In genomic region chrX:31909850-31910547, GRCh38 we compare ENCODE assay signal across 24 cellular contexts.
"Had no signal": no experiment of that assay in that cellular context is flagged by ENCODE, and none has a peak within 500 bp of the region (broad histone marks: within the 10 kb centered on the region; RNA-seq: fewer than 3 reads in every experiment).

No MANE protein-coding gene starts in this region.

- H3K27me3 ChIP-seq: ascending aorta had no signal

- H3K36me3 ChIP-seq: ascending aorta had no signal

- H3K9me3 ChIP-seq: ascending aorta had no signal

- DNase-seq: activated B cell treated with CpG ODN at 0.5 μM for 24 hours; activated CD4-positive, alpha-beta memory T cell treated with anti-CD3 and anti-CD28 coated beads for 36 hours; activated CD4-positive, alpha-beta T cell treated with anti-CD3 and anti-CD28 coated beads for 1 hour; activated CD4-positive, alpha-beta T cell treated with anti-CD3 and anti-CD28 coated beads, Interleukin-2, amount 10 ng/mL, durations not matched to agents 24 days and 14 days; activated CD8-positive, alpha-beta memory T cell treated with anti-CD3 and anti-CD28 coated beads for 24 hours; activated effector memory CD4-positive, alpha-beta T cell treated with anti-CD3 and anti-CD28 coated beads, Interleukin-2, amount 50 U/mL, for 16 hours; activated naive CD4-positive, alpha-beta T cell treated with Interleukin-2 at 50 U/mL for 16 hours; activated naive CD8-positive, alpha-beta T cell treated with anti-CD3 and anti-CD28 coated beads, Interleukin-2, amount 50 U/mL, for 24 hours; activated T-cell treated with anti-CD3 and anti-CD28 coated beads, Interleukin-2, amount 50 U/mL, for 4 hours; amniotic stem cell; KG1; NCI-H1048; NCI-H146; NCI-H187 treated with DMSO at 0.1 percent for 48 hours; NCI-H2081 treated with DMSO at 0.1 percent for 48 hours; NCI-H446; NCI-H524; PC-3; T-cell; T-helper 2 cell; T1000 had no signal

- H3K4me3 ChIP-seq: ascending aorta, SK-N-MC had no signal

- H3K27ac ChIP-seq: ascending aorta, SK-N-MC had no signal

- ATAC-seq: activated naive CD4-positive, alpha-beta T cell treated with anti-CD3 and anti-CD28 coated beads, Interleukin-2, amount 50 U/mL, for 72 hours; activated naive CD8-positive, alpha-beta T cell treated with anti-CD3 and anti-CD28 coated beads, Interleukin-2, amount 50 U/mL, for 24 hours; activated T-cell treated with anti-CD3 and anti-CD28 coated beads, Interleukin-2, amount 50 U/mL, for 4 hours; PC-3; T-cell had no signal
